13 cellular contexts compared by ENCODE assay signal in genomic region chr6:36805107-36805797, GRCh38. TPM values are rescaled to one million over a fixed set of nuclear protein-coding genes. Genes with fewer than 3 reads are reported as not detected.
A peak's percentile ranks its signal among the peaks of the same experiment; 100 is the strongest.
DNase-seq lines count a peak whose midpoint lies in the region; ATAC-seq and TF ChIP-seq lines count a peak whose summit lies in the region.
"Had no signal": no experiment of that assay in that cellular context is flagged by ENCODE, and none has a peak within 500 bp of the region (broad histone marks: within the 10 kb centered on the region; RNA-seq: fewer than 3 reads in every experiment).

No MANE protein-coding gene starts in this region.

- no peak overlapping the region for H3K27ac ChIP-seq in GM23338 (ENCODE audit: low read depth)
- H3K27ac ChIP-seq in WERI-Rb-1: peak overlapping the region; percentile 49
- no peak overlapping the region for H3K27ac ChIP-seq in iPS-18a (ENCODE audit: low read length)
- H3K27ac ChIP-seq in neuronal stem cell (replicated peaks; ENCODE audit: low read length): no peak overlapping the region
- H3K27ac ChIP-seq: C4-2B had no signal

- H3K4me3 ChIP-seq in GM23338 (no peak overlapping the region), WERI-Rb-1 (ENCODE audit: low read depth, low read length) (peak overlapping the region; percentile 24), iPS-18a (ENCODE audit: low read length) (peak overlapping the region; percentile 15), neuronal stem cell (ENCODE audit: low read length in 2 of 2) (no peak overlapping the region)

- H3K4me1 Mint-ChIP-seq in GM23338: peaks cover 46% of the 10 kb centered on the region

- H4K20me1 ChIP-seq in GM23338 (replicated peaks; ENCODE audit: insufficient read depth): no peaks in the 10 kb centered on the region

- H3K18ac ChIP-seq in neuronal stem cell (ENCODE audit: low read length): no peak overlapping the region

- H3K23ac ChIP-seq in neuronal stem cell (ENCODE audit: low read depth, low read length, poor library complexity): no peak overlapping the region

- no peaks in the 10 kb centered on the region for H3K9me3 Mint-ChIP-seq in GM23338

- ATAC-seq in GM23338 (peak; percentile 14; the same call in 2 of the 3 replicates), GM21423 (IDR thresholded peaks at IDR 0.05; ENCODE audit: unreplicated experiment) (no peak)

- H3K9ac ChIP-seq in iPS-18a (ENCODE audit: low read length) (peak overlapping the region; percentile 25), neuronal stem cell (ENCODE audit: low read depth, low read length, poor library complexity) (no peak overlapping the region)

- DNase-seq in GM23338 (ENCODE audit: low spot score): no peak
- DNase-seq in WERI-Rb-1: peak; percentile 84
- DNase-seq in neuronal stem cell (ENCODE audit: low spot score): no peak
- no peak for DNase-seq in GM13977 (ENCODE audit: low spot score)
- DNase-seq in OCI-M1 (lab: John Stamatoyannopoulos, UW): no peak
- DNase-seq: DMS 273 treated with DMSO at 0.1 percent for 48 hours, KBM-7, NCI-H1105 treated with DMSO at 0.1 percent for 48 hours, NCI-H1694, NCI-H510A treated with DMSO at 0.1 percent for 48 hours had no signal

- no peak overlapping the region for H2BK12ac ChIP-seq in neuronal stem cell (ENCODE audit: low read length)

- no peak overlapping the region for H2BK15ac ChIP-seq in neuronal stem cell (ENCODE audit: low read length)

- H2AFZ ChIP-seq in GM23338 (peak overlapping the region; percentile 66), neuronal stem cell (ENCODE audit: low read length) (peak overlapping the region; percentile 51)

- H2AK5ac ChIP-seq in neuronal stem cell (ENCODE audit: low read depth, low read length): no peak overlapping the region

- no peaks in the 10 kb centered on the region for H3F3A ChIP-seq in GM23338 (replicated peaks; ENCODE audit: low read depth)

- no peaks in the 10 kb centered on the region for H3K9me3 ChIP-seq in WERI-Rb-1 (ENCODE audit: severe bottlenecking)
- H3K9me3 ChIP-seq in iPS-18a (ENCODE audit: control insufficient read depth, low read depth, low read length): no peaks in the 10 kb centered on the region
- no peaks in the 10 kb centered on the region for H3K9me3 ChIP-seq in neuronal stem cell (replicated peaks in 1 of 2; ENCODE audit: control insufficient read depth in 2 of 2, insufficient read depth in 1 of 2, low read depth in 1 of 2, low read length in 2 of 2)

- 0 out of 2 replicates have a peak overlapping the region, but pooled peaks have one; percentile 33 for H3K27ac Mint-ChIP-seq in GM23338

- H3K4ac ChIP-seq in neuronal stem cell (ENCODE audit: low read length): no peak overlapping the region

- no peak overlapping the region for H4K8ac ChIP-seq in neuronal stem cell (ENCODE audit: low read depth, low read length)

- H3K36me3 Mint-ChIP-seq in GM23338 (ENCODE audit: low read depth): no peaks in the 10 kb centered on the region

- H3K27me3 ChIP-seq in GM23338 (ENCODE audit: insufficient read depth) (no peaks in the 10 kb centered on the region), WERI-Rb-1 (ENCODE audit: insufficient read depth, low read depth, severe bottlenecking) (no peaks in the 10 kb centered on the region), iPS-18a (ENCODE audit: control insufficient read depth, insufficient read depth, low read length) (no peaks in the 10 kb centered on the region), neuronal stem cell (ENCODE audit: control insufficient read depth in 3 of 3, insufficient read depth in 3 of 3, low read depth in 1 of 3, low read length in 3 of 3) (peaks cover 0 to 2% (median 0%) of the 10 kb centered on the region in 3 experiments)

- TF ChIP-seq CTCF in GM23338 (conservative IDR thresholded peaks at IDR 0.05; ENCODE audit: low read depth in 2 of 2) (no peak), WERI-Rb-1 (IDR thresholded peaks at IDR 0.05; ENCODE audit: low read depth, low read length) (0 out of 2 replicates have a peak, but pooled peaks have one; percentile 12), GM13977 (IDR thresholded peaks at IDR 0.05; ENCODE audit: extremely low read depth, insufficient read depth, missing control alignments) (no peak)

- no peak overlapping the region for H3K14ac ChIP-seq in neuronal stem cell (ENCODE audit: low read length)

- H2BK5ac ChIP-seq in neuronal stem cell (ENCODE audit: low read length): no peak overlapping the region

- H3K36me3 ChIP-seq in GM23338 (ENCODE audit: insufficient read depth): no peaks in the 10 kb centered on the region
- no peaks in the 10 kb centered on the region for H3K36me3 ChIP-seq in WERI-Rb-1
- no peaks in the 10 kb centered on the region for H3K36me3 ChIP-seq in iPS-18a (ENCODE audit: control insufficient read depth, low read depth, low read length)
- no peaks in the 10 kb centered on the region for H3K36me3 ChIP-seq in neuronal stem cell (replicated peaks in 1 of 2; ENCODE audit: control insufficient read depth in 2 of 2, insufficient read depth in 2 of 2, low read length in 2 of 2)

- in situ Hi-C loops in GM13977 (cut with MboI; ENCODE audit: low pct_unique_long_range_greater_than_20kb, low sequenced_read_pairs, unreplicated experiment): no loop called here

- peaks cover 14% of the 10 kb centered on the region for H3K27me3 Mint-ChIP-seq in GM23338 (ENCODE audit: insufficient read depth, low read depth, poor library complexity)

- H3K9me2 ChIP-seq in GM23338 (ENCODE audit: insufficient read depth): no peaks in the 10 kb centered on the region

- no peak overlapping the region for H3K4me3 Mint-ChIP-seq in GM23338

- no peak overlapping the region for H4K91ac ChIP-seq in neuronal stem cell (ENCODE audit: low read depth, low read length, poor library complexity)

- H3K4me2 ChIP-seq in GM23338 (peak overlapping the region; percentile 43; the same call in 1 of the 2 replicates), neuronal stem cell (ENCODE audit: insufficient read depth, low read length, poor library complexity, severe bottlenecking) (no peak overlapping the region)

- H3K4me1 ChIP-seq in GM23338 (ENCODE audit: insufficient read depth) (peaks cover 22% of the 10 kb centered on the region), iPS-18a (ENCODE audit: control insufficient read depth, low read depth, low read length) (peaks cover 24% of the 10 kb centered on the region), neuronal stem cell (ENCODE audit: control insufficient read depth in 2 of 2, insufficient read depth in 1 of 2, low read depth in 1 of 2, low read length in 2 of 2) (peaks cover 18 to 23% of the 10 kb centered on the region in 2 donors)

- no CpG with 5 or more reads among the region's 7 CpGs for WGBS in neuronal stem cell (ENCODE audit: extremely low coverage in 2 of 2, insufficient read length in 2 of 2, insufficient replicate concordance in 1 of 2), 2 donors

- H3K79me2 ChIP-seq in GM23338 (replicated peaks; ENCODE audit: insufficient read depth): no peaks in the 10 kb centered on the region

- no peaks in the 10 kb centered on the region for H3K79me1 ChIP-seq in neuronal stem cell (ENCODE audit: low read depth, low read length)

- H2BK120ac ChIP-seq in neuronal stem cell (ENCODE audit: low read depth, low read length): no peak overlapping the region

TF ChIP-seq in GM23338, 12 proteins besides CTCF, POLR2A, EP300 and RAD21 (continues in another document):
- TF ChIP-seq NANOG (IDR thresholded peaks at IDR 0.05; ENCODE audit: borderline replicate concordance) (no peak), ZNF331 (CRISPR knock-in tag; IDR thresholded peaks at IDR 0.05; ENCODE audit: low read depth) (no peak), REST (IDR thresholded peaks at IDR 0.05; ENCODE audit: unreplicated experiment) (no peak), JUNB (IDR thresholded peaks at IDR 0.05; ENCODE audit: unreplicated experiment) (no peak), ZNF114 (CRISPR knock-in tag; IDR thresholded peaks at IDR 0.05) (no peak), EZH2 (IDR thresholded peaks at IDR 0.05; ENCODE audit: low read depth, unreplicated experiment) (no peak)

RNA-seq across cellular contexts. Expression of gene CPNE5, which starts 34.0 kb away (rescaled TPM):
- 0.12 and 0.14 TPM in 2 replicates for total RNA-seq in GM23338 (2014; rRNA removed; shearing (Covaris generic))
- 0.37 and 0.42 TPM in 2 replicates for polyA plus RNA-seq in GM23338 (2016; fragmentation: Nextera tagmentation; extraction: Ambion mirVana)
- polyA plus RNA-seq in neuronal stem cell (2013, experiment 1 of 2): 1.1 TPM
- 1.3 TPM for polyA plus RNA-seq in neuronal stem cell (2013, experiment 2 of 2)

Comparison
In these comparisons a context has a peak if more than half of its experiments do, and no peak if none do; other contexts are left out.
1. H3K4me3 ChIP-seq: peak in WERI-Rb-1 (single experiment) and iPS-18a (single experiment); none in GM23338 (single experiment) and neuronal stem cell (0 of 2).